Comparison of ENCODE assay signal across 7 cellular contexts in the genomic region with DNA sequence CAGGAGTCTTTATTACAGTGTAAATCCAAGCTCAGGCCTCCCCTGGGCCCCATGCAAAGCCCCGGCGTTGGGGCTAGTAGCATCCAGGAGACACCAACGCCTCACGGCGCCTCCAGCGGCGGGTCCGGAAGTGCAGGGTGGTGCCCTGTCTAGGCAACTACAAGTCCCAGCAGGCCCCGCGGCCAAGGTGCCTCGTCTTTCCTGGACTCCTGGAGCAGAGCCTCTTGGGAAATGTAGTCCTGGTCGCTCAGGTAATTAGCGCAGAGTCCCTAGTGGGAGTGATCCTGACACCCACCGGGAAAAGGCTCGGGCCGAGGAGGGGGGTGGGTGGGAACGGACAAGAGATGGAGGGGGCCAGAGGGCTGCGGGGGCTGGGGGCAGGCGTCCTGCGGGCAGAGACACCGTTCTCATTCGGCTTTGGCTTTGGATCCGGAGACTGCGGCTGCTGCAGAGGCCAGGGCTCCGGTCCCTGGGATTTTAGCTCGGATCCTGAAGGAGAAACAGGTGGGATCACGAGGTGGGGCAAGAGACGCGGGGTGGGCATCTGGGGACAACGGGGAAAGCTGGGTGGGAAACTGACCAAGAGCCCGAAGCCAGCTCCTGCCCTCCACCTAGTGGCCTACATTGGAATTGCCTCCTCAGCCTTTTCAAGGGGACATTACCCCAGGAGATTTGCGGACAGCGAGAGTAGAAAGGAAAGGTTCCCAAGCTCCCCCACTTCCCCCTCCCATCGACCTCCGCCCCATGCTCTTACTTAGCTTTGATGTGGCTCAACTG. TPM values are rescaled to one million over a fixed set of nuclear protein-coding genes. Genes with fewer than 3 reads are reported as not detected.
DNase-seq lines count a peak whose midpoint lies in the region; ATAC-seq and FAIRE-seq lines count a peak whose summit lies in the region.

No MANE protein-coding gene starts in this region.

- peak; percentile 82 for ATAC-seq in HG02973 (IDR thresholded peaks at IDR 0.05; ENCODE audit: unreplicated experiment)
- peak; percentile 99 for ATAC-seq in sciatic nerve

- intact Hi-C loops in sciatic nerve (cut with DNase I) = no loop called here

- FAIRE-seq in GM18507 (lab: Jason Lieb, UNC) = peak; percentile 96

- peak; percentile 75 for DNase-seq in GM18507 (ENCODE audit: extremely low spot score, insufficient read length, low read depth)
- peak; percentile 94 for DNase-seq in NCI-H2029 (lab: John Stamatoyannopoulos, UW)
- DNase-seq in T1000 (lab: John Stamatoyannopoulos, UW) = peak; percentile 93
- DNase-seq in astrocyte of the hippocampus (ENCODE audit: low read depth, low spot score) = peak; percentile 98
- DNase-seq in hypothalamus (lab: John Stamatoyannopoulos, UW) = peak; percentile 37 to 99 (median 92)
- peak; percentile 99 for DNase-seq in sciatic nerve (ENCODE audit: low spot score)

RNA-seq across cellular contexts. Expression of gene RTN2, which starts 11.4 kb away (rescaled TPM):
- total RNA-seq in sciatic nerve = 4.0 TPM

RNA-seq across cellular contexts. Expression of gene PPM1N, which starts 12.8 kb away (rescaled TPM):
- 1.8 TPM for total RNA-seq in sciatic nerve

RNA-seq across cellular contexts. Expression of gene FOSB, which starts 17.7 kb away (rescaled TPM):
- 3.7 TPM for total RNA-seq in sciatic nerve

RNA-seq across cellular contexts. Expression of gene VASP, which starts 21.8 kb away (rescaled TPM):
- 72.1 TPM for total RNA-seq in sciatic nerve

Comparison
In these comparisons a context has a peak if more than half of its experiments do, and no peak if none do; other contexts are left out.
1. Peak in every context shown above with its lines: DNase-seq and ATAC-seq.